Comparison of ENCODE assay signal across 17 cellular contexts in genomic region chr11:65896009-65896999, GRCh38. TPM values are rescaled to one million over a fixed set of nuclear protein-coding genes. Genes with fewer than 3 reads are reported as not detected.
DNase-seq lines count a peak whose midpoint lies in the region; ATAC-seq, FAIRE-seq and TF ChIP-seq lines count a peak whose summit lies in the region.
"Had no signal": no experiment of that assay in that cellular context is flagged by ENCODE, and none has a peak within 500 bp of the region (broad histone marks: within the 10 kb centered on the region; RNA-seq: fewer than 3 reads in every experiment).

No MANE protein-coding gene starts in this region.

- peak overlapping the region; percentile 54 for H3K9ac ChIP-seq in astrocyte (ENCODE audit: low read length)

- H3K27ac ChIP-seq in astrocyte (ENCODE audit: low read depth, low read length), result peak overlapping the region; percentile 36
- H3K27ac ChIP-seq: hepatocyte had no signal

- H3K9me3 ChIP-seq in MG63 (no peaks in the 10 kb centered on the region), astrocyte (ENCODE audit: insufficient read depth, low read depth, low read length) (no peaks in the 10 kb centered on the region)

- no peak for TF ChIP-seq CTCF in astrocyte (IDR thresholded peaks at IDR 0.05; ENCODE audit: insufficient read depth, low read depth, low read length)
- no peak for TF ChIP-seq CTCF in osteocyte (IDR thresholded peaks at IDR 0.05)

- FAIRE-seq in astrocyte (lab: Jason Lieb, UNC), result no peak
- FAIRE-seq: GM12892, urothelium cell line had no signal

- H3K4me3 ChIP-seq in MG63 (peak overlapping the region; percentile 98), astrocyte (ENCODE audit: insufficient read depth, low read depth, low read length) (peak overlapping the region; percentile 48)
- H3K4me3 ChIP-seq: hepatocyte had no signal

- no peak for DNase-seq in activated T-cell treated with anti-CD3 and anti-CD28 coated beads, Interleukin-2, amount 50 U/mL, for 24 hours
- no peak for DNase-seq in activated T-cell treated with anti-CD3 and anti-CD28 coated beads, Interleukin-2, amount 50 U/mL, for 48 hours
- DNase-seq in MG63 (no peak), astrocyte (ENCODE audit: low read depth) (no peak), osteocyte (ENCODE audit: extremely low spot score, unreplicated experiment) (no peak), HuH-7.5 (ENCODE audit: low spot score) (no peak)
- DNase-seq: AML-193; DND-41; NCI-H345; stimulated activated CD4-positive, alpha-beta T cell treated with anti-CD3 and anti-CD28 coated beads, Interleukin-12 subunit alpha, Interleukin-12 subunit beta, amount 100 ng/mL, for 4 hours; T-cell had no signal

- peak overlapping the region; percentile 90 for H3K27ac Mint-ChIP-seq in activated T-cell treated with anti-CD3 and anti-CD28 coated beads, Interleukin-2, amount 50 U/mL, for 24 hours
- H3K27ac Mint-ChIP-seq in astrocyte (ENCODE audit: unreplicated experiment), result peak overlapping the region; percentile 43
- H3K27ac Mint-ChIP-seq in osteocyte (ENCODE audit: unreplicated experiment), result peak overlapping the region; percentile 79

- peaks cover 79% of the 10 kb centered on the region for H4K20me1 ChIP-seq in astrocyte (ENCODE audit: insufficient read depth, low read length)

- H3K27me3 Mint-ChIP-seq in activated T-cell treated with anti-CD3 and anti-CD28 coated beads, Interleukin-2, amount 50 U/mL, for 24 hours, result no peaks in the 10 kb centered on the region
- H3K27me3 Mint-ChIP-seq in astrocyte (ENCODE audit: low read depth, unreplicated experiment) (no peaks in the 10 kb centered on the region), osteocyte (ENCODE audit: unreplicated experiment) (no peaks in the 10 kb centered on the region)

- no peaks in the 10 kb centered on the region for H3K27me3 ChIP-seq in MG63
- no peaks in the 10 kb centered on the region for H3K27me3 ChIP-seq in astrocyte (ENCODE audit: insufficient read depth, low read length)

- H3K36me3 ChIP-seq in MG63, result peaks cover 77% of the 10 kb centered on the region
- peaks cover 26% of the 10 kb centered on the region for H3K36me3 ChIP-seq in astrocyte (ENCODE audit: insufficient read depth, low read length)

- H3K79me2 ChIP-seq in astrocyte (ENCODE audit: insufficient read depth, low read length), result peaks cover 91% of the 10 kb centered on the region

- H2AFZ ChIP-seq in astrocyte (ENCODE audit: low read depth, low read length), result no peak overlapping the region
- H2AFZ ChIP-seq: hepatocyte had no signal

- peaks cover 68% of the 10 kb centered on the region for H3K4me1 Mint-ChIP-seq in activated T-cell treated with anti-CD3 and anti-CD28 coated beads, Interleukin-2, amount 50 U/mL, for 24 hours (ENCODE audit: low read depth)
- H3K4me1 Mint-ChIP-seq in astrocyte (ENCODE audit: low read depth, unreplicated experiment) (peaks cover 24% of the 10 kb centered on the region), osteocyte (ENCODE audit: unreplicated experiment) (peaks cover 57% of the 10 kb centered on the region)

- H3K9me3 Mint-ChIP-seq in activated T-cell treated with anti-CD3 and anti-CD28 coated beads, Interleukin-2, amount 50 U/mL, for 24 hours, result no peaks in the 10 kb centered on the region
- H3K9me3 Mint-ChIP-seq in astrocyte (ENCODE audit: unreplicated experiment), result no peaks in the 10 kb centered on the region
- H3K9me3 Mint-ChIP-seq in osteocyte (ENCODE audit: unreplicated experiment), result no peaks in the 10 kb centered on the region
- H3K9me3 Mint-ChIP-seq: T-cell had no signal

- no peak for ATAC-seq in esophagus mucosa
- no peak for ATAC-seq in HG02973 (IDR thresholded peaks at IDR 0.05; ENCODE audit: unreplicated experiment)
- ATAC-seq: T-cell had no signal

- peaks cover 57% of the 10 kb centered on the region for H3K4me1 ChIP-seq in astrocyte (ENCODE audit: insufficient read depth, low read length)

- peak overlapping the region; percentile 89 for H3K4me2 ChIP-seq in astrocyte (ENCODE audit: low read length)
- H3K4me2 ChIP-seq: hepatocyte had no signal

- H3K4me3 Mint-ChIP-seq in activated T-cell treated with anti-CD3 and anti-CD28 coated beads, Interleukin-2, amount 50 U/mL, for 24 hours, result peak overlapping the region; percentile 85
- peak overlapping the region; percentile 95 for H3K4me3 Mint-ChIP-seq in astrocyte (ENCODE audit: unreplicated experiment)
- H3K4me3 Mint-ChIP-seq in osteocyte (ENCODE audit: unreplicated experiment), result no peak overlapping the region

- peaks cover 72% of the 10 kb centered on the region for H3K36me3 Mint-ChIP-seq in activated T-cell treated with anti-CD3 and anti-CD28 coated beads, Interleukin-2, amount 50 U/mL, for 24 hours (ENCODE audit: low read depth)
- H3K36me3 Mint-ChIP-seq in astrocyte (ENCODE audit: low read depth, unreplicated experiment) (peaks cover 14% of the 10 kb centered on the region), osteocyte (ENCODE audit: unreplicated experiment) (peaks cover 8% of the 10 kb centered on the region)
- H3K36me3 Mint-ChIP-seq: T-cell had no signal

RNA-seq across cellular contexts. Expression of gene FOSL1, which starts 3.9 kb away (rescaled TPM):
- total RNA-seq in MG63 (2014; rRNA removed; shearing (Covaris generic); ENCODE audit: low replicate concordance), result 37.3 and 54.7 TPM in 2 replicates
- total RNA-seq in astrocyte, result 24.5 and 37.9 TPM in 2 replicates
- 37.2 and 38.0 TPM in 2 replicates for total RNA-seq in osteocyte
- 28.9 TPM for total RNA-seq in esophagus mucosa

RNA-seq across cellular contexts. Expression of gene CCDC85B, which starts 5.8 kb away (rescaled TPM):
- 99.6 and 131 TPM in 2 replicates for total RNA-seq in MG63 (2014; rRNA removed; shearing (Covaris generic); ENCODE audit: low replicate concordance)
- total RNA-seq in astrocyte (29.9 and 31.4 TPM in 2 replicates), osteocyte (35.2 and 39.0 TPM in 2 replicates), esophagus mucosa (15.3 TPM)

RNA-seq across cellular contexts. Expression of gene FIBP, which starts 8.0 kb away (rescaled TPM):
- 105 and 106 TPM in 2 replicates for total RNA-seq in MG63 (2014; rRNA removed; shearing (Covaris generic); ENCODE audit: low replicate concordance)
- total RNA-seq in astrocyte (67.4 and 68.7 TPM in 2 replicates), osteocyte (92.4 and 92.8 TPM in 2 replicates), esophagus mucosa (42.3 TPM)

RNA-seq across cellular contexts. Expression of gene CTSW, which starts 16.7 kb away (rescaled TPM):
- total RNA-seq in MG63 (2014; rRNA removed; shearing (Covaris generic); ENCODE audit: low replicate concordance), result not detected in 2 replicates
- not detected in 2 replicates for total RNA-seq in astrocyte
- total RNA-seq in osteocyte, result not detected in 2 replicates
- not detected for total RNA-seq in esophagus mucosa
- total RNA-seq: hepatocyte, OCI-LY7 had no signal

RNA-seq across cellular contexts. Expression of gene C11orf68, which starts 22.6 kb away (rescaled TPM):
- 22.0 and 46.6 TPM in 2 replicates for total RNA-seq in MG63 (2014; rRNA removed; shearing (Covaris generic); ENCODE audit: low replicate concordance)
- 34.6 and 35.3 TPM in 2 replicates for total RNA-seq in astrocyte
- 81.2 and 83.5 TPM in 2 replicates for total RNA-seq in osteocyte
- total RNA-seq in esophagus mucosa, result 16.9 TPM
